Comparison of ENCODE assay signal across 28 cellular contexts in genomic region chr11:13227676-13228255, GRCh38.
"Had no signal": no experiment of that assay in that cellular context is flagged by ENCODE, and none has a peak within 500 bp of the region (broad histone marks: within the 10 kb centered on the region; RNA-seq: fewer than 3 reads in every experiment).

No MANE protein-coding gene starts in this region.

- H3K9me3 ChIP-seq: adrenal gland, esophagus squamous epithelium, gastrocnemius medialis, suprapubic skin, tibial artery, upper lobe of right lung had no signal

- H3K4me1 ChIP-seq: adrenal gland, gastrocnemius medialis, upper lobe of right lung had no signal

- H3K36me3 Mint-ChIP-seq: activated naive CD8-positive, alpha-beta T cell treated with anti-CD3 and anti-CD28 coated beads for 36 hours; brain; naive thymus-derived CD8-positive, alpha-beta T cell had no signal

- ATAC-seq: gastrocnemius medialis, left cardiac atrium, left ventricle myocardium superior, sciatic nerve had no signal

- H3K79me2 ChIP-seq: hepatocyte had no signal

- FAIRE-seq: small intestine had no signal

- H3K27ac Mint-ChIP-seq: activated naive CD4-positive, alpha-beta T cell treated with anti-CD3 and anti-CD28 coated beads for 36 hours; activated naive CD8-positive, alpha-beta T cell treated with anti-CD3 and anti-CD28 coated beads for 36 hours had no signal

- DNase-seq: activated CD4-positive, alpha-beta T cell treated with anti-CD3 and anti-CD28 coated beads for 48 hours; activated CD4-positive, alpha-beta T cell treated with anti-CD3 and anti-CD28 coated beads, Interleukin-2, amount 50 U/mL, for 48 hours; activated CD8-positive, alpha-beta memory T cell treated with anti-CD3 and anti-CD28 coated beads for 24 hours; activated effector memory CD4-positive, alpha-beta T cell treated with Interleukin-2 at 50 U/mL for 16 hours; activated naive CD4-positive, alpha-beta T cell treated with anti-CD3 and anti-CD28 coated beads for 36 hours; activated naive CD8-positive, alpha-beta T cell treated with anti-CD3 and anti-CD28 coated beads for 36 hours; adrenal gland; aorta; central memory CD4-positive, alpha-beta T cell; esophagus squamous epithelium; gastrocnemius medialis; islet precursor cell; left cardiac atrium; left ventricle myocardium superior; midbrain; naive thymus-derived CD8-positive, alpha-beta T cell; small intestine; stimulated activated CD4-positive, alpha-beta T cell treated with anti-CD3 and anti-CD28 coated beads, Interleukin-4, amount 100 ng/mL, for 4 hours; stimulated activated CD8-positive, alpha-beta memory T cell treated with anti-CD3 and anti-CD28 coated beads, Interleukin-4, amount 100 ng/mL, for 48 hours; stimulated activated naive CD4-positive, alpha-beta T cell; T-helper 1 cell; tibial artery; upper lobe of right lung had no signal

- H3K27me3 Mint-ChIP-seq: activated naive CD8-positive, alpha-beta T cell treated with anti-CD3 and anti-CD28 coated beads for 36 hours had no signal

- H3K27ac ChIP-seq: adrenal gland, esophagus squamous epithelium, gastrocnemius medialis, hepatocyte, suprapubic skin, tibial artery, upper lobe of right lung, VCaP had no signal

- H3K4me2 ChIP-seq: hepatocyte had no signal

- H3K36me3 ChIP-seq: adrenal gland, esophagus squamous epithelium, gastrocnemius medialis, suprapubic skin, tibial artery, upper lobe of right lung had no signal

- H2AFZ ChIP-seq: hepatocyte had no signal

- H3K27me3 ChIP-seq: adrenal gland, esophagus squamous epithelium, gastrocnemius medialis, suprapubic skin, tibial artery, upper lobe of right lung had no signal

- H3K4me3 Mint-ChIP-seq: activated naive CD4-positive, alpha-beta T cell treated with anti-CD3 and anti-CD28 coated beads for 36 hours; activated naive CD8-positive, alpha-beta T cell treated with anti-CD3 and anti-CD28 coated beads for 36 hours; brain; naive thymus-derived CD8-positive, alpha-beta T cell had no signal

- H3K4me1 Mint-ChIP-seq: activated naive CD8-positive, alpha-beta T cell treated with anti-CD3 and anti-CD28 coated beads for 36 hours had no signal

- H3K9me3 Mint-ChIP-seq: activated naive CD4-positive, alpha-beta T cell treated with anti-CD3 and anti-CD28 coated beads for 36 hours; activated naive CD8-positive, alpha-beta T cell treated with anti-CD3 and anti-CD28 coated beads for 36 hours; brain; naive thymus-derived CD8-positive, alpha-beta T cell had no signal

- H3K4me3 ChIP-seq: adrenal gland, esophagus squamous epithelium, gastrocnemius medialis, hepatocyte, suprapubic skin, tibial artery, upper lobe of right lung had no signal
